In the genomic region with DNA sequence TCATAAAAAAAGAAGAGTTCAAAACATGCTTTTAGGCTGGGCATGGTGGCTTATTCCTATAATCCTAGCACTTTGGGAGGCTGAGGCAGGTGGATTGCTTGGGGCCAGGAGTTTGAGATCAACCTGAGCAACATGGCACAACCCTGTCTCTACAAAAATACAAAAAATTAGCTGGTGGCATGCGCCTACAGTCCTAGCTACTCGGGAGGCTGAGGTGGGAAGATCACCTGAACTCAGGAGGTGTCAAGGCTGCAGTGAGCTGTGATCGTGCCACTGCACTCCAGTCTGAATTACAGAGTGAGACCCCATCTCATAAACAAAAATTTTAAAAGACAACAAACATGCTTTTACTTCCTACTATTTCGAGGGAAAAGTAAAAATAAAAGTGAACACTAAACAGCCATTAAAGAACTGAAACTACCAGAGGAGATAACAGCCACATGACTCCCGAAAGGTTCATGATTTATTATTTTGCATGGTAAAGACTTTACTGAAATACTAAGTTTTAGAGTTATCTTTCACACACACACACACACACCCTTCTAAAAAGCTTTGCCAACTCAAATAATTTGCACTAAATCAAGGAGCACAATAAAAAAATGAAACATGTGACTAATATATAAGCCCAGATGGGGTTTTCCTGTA, we compare ENCODE assay signal across 17 cellular contexts.
"Had no signal": no experiment of that assay in that cellular context is flagged by ENCODE, and none has a peak within 500 bp of the region (broad histone marks: within the 10 kb centered on the region; RNA-seq: fewer than 3 reads in every experiment).

No MANE protein-coding gene starts in this region.

- H3K27ac Mint-ChIP-seq: activated CD4-positive, alpha-beta memory T cell treated with anti-CD3 and anti-CD28 coated beads for 36 hours; activated T-cell treated with anti-CD3 and anti-CD28 coated beads, Interleukin-2, amount 50 U/mL, for 72 hours; immature natural killer cell; naive thymus-derived CD4-positive, alpha-beta T cell had no signal

- ATAC-seq: activated T-cell treated with anti-CD3 and anti-CD28 coated beads, Interleukin-2, amount 50 U/mL, for 72 hours; left cardiac atrium; lower lobe of right lung; naive thymus-derived CD4-positive, alpha-beta T cell had no signal

- H3K4me3 ChIP-seq: esophagus muscularis mucosa, lower lobe of right lung, right atrium auricular region, skin epidermis, thyroid gland, uterus had no signal

- H3K4me1 Mint-ChIP-seq: immature natural killer cell had no signal

- H3K9me3 Mint-ChIP-seq: activated CD4-positive, alpha-beta memory T cell treated with anti-CD3 and anti-CD28 coated beads for 36 hours; activated T-cell treated with anti-CD3 and anti-CD28 coated beads, Interleukin-2, amount 50 U/mL, for 72 hours; immature natural killer cell had no signal

- H3K4me1 ChIP-seq: esophagus muscularis mucosa, lower lobe of right lung, right atrium auricular region, thyroid gland, uterus had no signal

- DNase-seq: activated CD4-positive, alpha-beta memory T cell treated with anti-CD3 and anti-CD28 coated beads for 36 hours; activated CD4-positive, CD25-positive, alpha-beta regulatory T cell treated with anti-CD3 and anti-CD28 coated beads, Interleukin-2, amount 50 U/mL, for 72 hours; activated gamma-delta T cell treated with Interleukin-2 at 50 U/mL for 16 hours; activated T-cell treated with anti-CD3 and anti-CD28 coated beads, Interleukin-2, amount 50 U/mL, for 72 hours; aorta; immature natural killer cell; left cardiac atrium; lower lobe of right lung; naive thymus-derived CD4-positive, alpha-beta T cell; posterior cingulate gyrus; stimulated activated CD4-positive, alpha-beta T cell treated with anti-CD3 and anti-CD28 coated beads, Interleukin-4, amount 100 ng/mL, for 4 hours; thyroid gland; uterus had no signal

- H3K36me3 ChIP-seq: neutrophil, uterus had no signal

- H3K9me3 ChIP-seq: esophagus muscularis mucosa, lower lobe of right lung, neutrophil, right atrium auricular region, thyroid gland, uterus had no signal

- H3K27ac ChIP-seq: esophagus muscularis mucosa, lower lobe of right lung, neutrophil, right atrium auricular region, skin epidermis, thyroid gland, uterus had no signal

- H3K27me3 ChIP-seq: esophagus muscularis mucosa, neutrophil, right atrium auricular region, thyroid gland, uterus had no signal

- H3K27me3 Mint-ChIP-seq: activated CD4-positive, alpha-beta memory T cell treated with anti-CD3 and anti-CD28 coated beads for 36 hours; naive thymus-derived CD4-positive, alpha-beta T cell had no signal

- H3K4me3 Mint-ChIP-seq: activated CD4-positive, alpha-beta memory T cell treated with anti-CD3 and anti-CD28 coated beads for 36 hours; activated T-cell treated with anti-CD3 and anti-CD28 coated beads, Interleukin-2, amount 50 U/mL, for 72 hours; immature natural killer cell; naive thymus-derived CD4-positive, alpha-beta T cell had no signal
